In genomic region chr7:147567043-147567442, GRCh38 we compare ENCODE assay signal across 32 cellular contexts.
"Had no signal": no experiment of that assay in that cellular context is flagged by ENCODE, and none has a peak within 500 bp of the region (broad histone marks: within the 10 kb centered on the region; RNA-seq: fewer than 3 reads in every experiment).

No MANE protein-coding gene starts in this region.

- H3K27ac Mint-ChIP-seq: activated CD4-positive, alpha-beta memory T cell treated with anti-CD3 and anti-CD28 coated beads, Interleukin-2, amount 10 ng/mL, durations not matched to agents 7 days and 5 days; activated CD8-positive, alpha-beta memory T cell treated with anti-CD3 and anti-CD28 coated beads, Interleukin-2, amount 10 ng/mL, durations not matched to agents 7 days and 5 days; activated naive CD4-positive, alpha-beta T cell treated with anti-CD3 and anti-CD28 coated beads, Interleukin-2, amount 10 ng/mL, durations not matched to agents 7 days and 5 days; activated naive CD8-positive, alpha-beta T cell; activated naive CD8-positive, alpha-beta T cell treated with anti-CD3 and anti-CD28 coated beads, Interleukin-2, amount 50 U/mL, for 24 hours had no signal

- FAIRE-seq: K562 had no signal

- H3K4me3 Mint-ChIP-seq: activated CD4-positive, alpha-beta memory T cell treated with anti-CD3 and anti-CD28 coated beads, Interleukin-2, amount 10 ng/mL, durations not matched to agents 7 days and 5 days; activated CD8-positive, alpha-beta memory T cell treated with anti-CD3 and anti-CD28 coated beads, Interleukin-2, amount 10 ng/mL, durations not matched to agents 7 days and 5 days; activated naive CD4-positive, alpha-beta T cell treated with anti-CD3 and anti-CD28 coated beads, Interleukin-2, amount 10 ng/mL, durations not matched to agents 7 days and 5 days; activated naive CD8-positive, alpha-beta T cell; activated naive CD8-positive, alpha-beta T cell treated with anti-CD3 and anti-CD28 coated beads, Interleukin-2, amount 50 U/mL, for 24 hours; central memory CD8-positive, alpha-beta T cell had no signal

- H3K27me3 ChIP-seq: brain microvascular endothelial cell, Peyer's patch had no signal

- H3K9me3 ChIP-seq: Peyer's patch had no signal

- H3K4me1 Mint-ChIP-seq: activated CD4-positive, alpha-beta memory T cell treated with anti-CD3 and anti-CD28 coated beads, Interleukin-2, amount 10 ng/mL, durations not matched to agents 7 days and 5 days; activated CD8-positive, alpha-beta memory T cell treated with anti-CD3 and anti-CD28 coated beads, Interleukin-2, amount 10 ng/mL, durations not matched to agents 7 days and 5 days; activated naive CD4-positive, alpha-beta T cell treated with anti-CD3 and anti-CD28 coated beads, Interleukin-2, amount 10 ng/mL, durations not matched to agents 7 days and 5 days; activated naive CD8-positive, alpha-beta T cell treated with anti-CD3 and anti-CD28 coated beads, Interleukin-2, amount 50 U/mL, for 24 hours; central memory CD8-positive, alpha-beta T cell had no signal

- H3K27ac ChIP-seq: brain microvascular endothelial cell, Peyer's patch, WERI-Rb-1 had no signal

- H3K36me3 ChIP-seq: brain microvascular endothelial cell, Peyer's patch, WERI-Rb-1 had no signal

- DNase-seq: activated CD4-positive, alpha-beta memory T cell treated with anti-CD3 and anti-CD28 coated beads, Interleukin-2, amount 10 ng/mL, durations not matched to agents 7 days and 5 days; activated CD4-positive, alpha-beta T cell treated with anti-CD3 and anti-CD28 coated beads for 1 hour; activated CD4-positive, alpha-beta T cell treated with anti-CD3 and anti-CD28 coated beads for 48 hours; activated CD4-positive, CD25-positive, alpha-beta regulatory T cell; activated CD8-positive, alpha-beta memory T cell treated with anti-CD3 and anti-CD28 coated beads for 24 hours; activated CD8-positive, alpha-beta memory T cell treated with anti-CD3 and anti-CD28 coated beads, Interleukin-2, amount 10 ng/mL, durations not matched to agents 7 days and 5 days; activated CD8-positive, alpha-beta memory T cell treated with anti-CD3 and anti-CD28 coated beads, Interleukin-2, amount 50 U/mL, for 48 hours; activated effector memory CD4-positive, alpha-beta T cell treated with Interleukin-2 at 50 U/mL for 16 hours; activated naive CD4-positive, alpha-beta T cell treated with anti-CD3 and anti-CD28 coated beads, Interleukin-2, amount 10 ng/mL, durations not matched to agents 7 days and 5 days; activated naive CD8-positive, alpha-beta T cell treated with anti-CD3 and anti-CD28 coated beads, Interleukin-2, amount 50 U/mL, for 24 hours; activated T-cell treated with anti-CD3 and anti-CD28 coated beads, Interleukin-2, amount 50 U/mL, for 48 hours; brain microvascular endothelial cell; NCI-H1105; NCI-H1417 treated with DMSO at 0.1 percent for 48 hours; NCI-H187 treated with DMSO at 0.1 percent for 48 hours; NCI-H2081; NCI-H510A; NCI-H526; NCI-H748 treated with DMSO at 0.1 percent for 48 hours; NK-92 treated with Interleukin-12 subunit alpha and Interleukin-12 subunit beta, amount 100 ng/mL, for 24 hours; PC-3; Peyer's patch; RPMI8226; SHP77 treated with DMSO at 0.1 percent for 48 hours; SW 1271; T-helper 1 cell; T-helper 2 cell; T-helper 9 cell; WERI-Rb-1 had no signal

- H3K4me3 ChIP-seq: K562, Peyer's patch had no signal

- H3K4me1 ChIP-seq: Peyer's patch had no signal

- H3K36me3 Mint-ChIP-seq: activated CD8-positive, alpha-beta memory T cell treated with anti-CD3 and anti-CD28 coated beads, Interleukin-2, amount 10 ng/mL, durations not matched to agents 7 days and 5 days; activated naive CD4-positive, alpha-beta T cell treated with anti-CD3 and anti-CD28 coated beads, Interleukin-2, amount 10 ng/mL, durations not matched to agents 7 days and 5 days; activated naive CD8-positive, alpha-beta T cell had no signal

- H3K27me3 Mint-ChIP-seq: activated CD4-positive, alpha-beta memory T cell treated with anti-CD3 and anti-CD28 coated beads, Interleukin-2, amount 10 ng/mL, durations not matched to agents 7 days and 5 days; activated CD8-positive, alpha-beta memory T cell treated with anti-CD3 and anti-CD28 coated beads, Interleukin-2, amount 10 ng/mL, durations not matched to agents 7 days and 5 days; activated naive CD4-positive, alpha-beta T cell treated with anti-CD3 and anti-CD28 coated beads, Interleukin-2, amount 10 ng/mL, durations not matched to agents 7 days and 5 days; activated naive CD8-positive, alpha-beta T cell; activated naive CD8-positive, alpha-beta T cell treated with anti-CD3 and anti-CD28 coated beads, Interleukin-2, amount 50 U/mL, for 24 hours; central memory CD8-positive, alpha-beta T cell had no signal
